10 cellular contexts compared by ENCODE assay signal in genomic region chr6:41536884-41537347, GRCh38. TPM values are rescaled to one million over a fixed set of nuclear protein-coding genes. Genes with fewer than 3 reads are reported as not detected.
DNase-seq lines count a peak whose midpoint lies in the region; ATAC-seq, FAIRE-seq and TF ChIP-seq lines count a peak whose summit lies in the region.
"Had no signal": no experiment of that assay in that cellular context is flagged by ENCODE, and none has a peak within 500 bp of the region (broad histone marks: within the 10 kb centered on the region; RNA-seq: fewer than 3 reads in every experiment).

No MANE protein-coding gene starts in this region.

- no peaks in the 10 kb centered on the region for H3K36me3 ChIP-seq in prostate gland

- 16% methylated on average over 13 of the region's 15 CpGs for WGBS in prostate gland

- no peak for TF ChIP-seq POLR2A in prostate gland (IDR thresholded peaks at IDR 0.05)

- H3K4me3 ChIP-seq in prostate gland = no peak overlapping the region

- TF ChIP-seq CTCF in prostate gland (IDR thresholded peaks at IDR 0.05) = peak in 1 of 4 experiments; percentile 10

- no peaks in the 10 kb centered on the region for H3K27me3 ChIP-seq in prostate gland (replicated peaks; ENCODE audit: insufficient read depth)

- peaks cover 41% of the 10 kb centered on the region for H3K4me1 Mint-ChIP-seq in dendritic cell treated with granulocyte-macrophage colony-stimulating factor and Interleukin-4, amounts not matched to agents 40 ng/mL and 50 ng/mL, for 4 days (ENCODE audit: low read depth)

- FAIRE-seq in RCC 7860 (lab: Jason Lieb, UNC) = no peak

- H3K27ac Mint-ChIP-seq in dendritic cell treated with granulocyte-macrophage colony-stimulating factor and Interleukin-4, amounts not matched to agents 40 ng/mL and 50 ng/mL, for 4 days = peak overlapping the region; percentile 1
- H3K27ac Mint-ChIP-seq: activated T-cell treated with anti-CD3 and anti-CD28 coated beads, Interleukin-2, amount 50 U/mL, for 24 hours; progenitor cell of endocrine pancreas had no signal

- H3K9me3 Mint-ChIP-seq in dendritic cell treated with granulocyte-macrophage colony-stimulating factor and Interleukin-4, amounts not matched to agents 40 ng/mL and 50 ng/mL, for 4 days = no peaks in the 10 kb centered on the region
- H3K9me3 Mint-ChIP-seq: activated T-cell treated with anti-CD3 and anti-CD28 coated beads, Interleukin-2, amount 50 U/mL, for 24 hours had no signal

- peaks cover 4% of the 10 kb centered on the region for H3K4me1 ChIP-seq in prostate gland (replicated peaks)

- H3K27ac ChIP-seq in prostate gland = peak overlapping the region; percentile 51 to 52

- no peak overlapping the region for H3K4me3 Mint-ChIP-seq in dendritic cell treated with granulocyte-macrophage colony-stimulating factor and Interleukin-4, amounts not matched to agents 40 ng/mL and 50 ng/mL, for 4 days
- H3K4me3 Mint-ChIP-seq: activated T-cell treated with anti-CD3 and anti-CD28 coated beads, Interleukin-2, amount 50 U/mL, for 24 hours had no signal

- no peaks in the 10 kb centered on the region for H3K9me3 ChIP-seq in prostate gland

- intact Hi-C loops in dendritic cell treated with granulocyte-macrophage colony-stimulating factor and Interleukin-4, amounts not matched to agents 40 ng/mL and 50 ng/mL, for 4 days (cut with micrococcal nuclease) = no loop called here
- intact Hi-C loops in prostate gland (cut with DNase I) = no loop called here

- DNase-seq in HPDE6-E6E7 (ENCODE audit: extremely low spot score) (peak; percentile 33), NCI-H345 (lab: John Stamatoyannopoulos, UW) (peak; percentile 95), prostate gland (ENCODE audit: low spot score) (peak; percentile 81), cerebellar nuclear complex (lab: John Stamatoyannopoulos, UW) (no peak), foreskin melanocyte (no peak), RCC 7860 (ENCODE audit: low spot score) (no peak)
- DNase-seq: activated T-cell treated with anti-CD3 and anti-CD28 coated beads, Interleukin-2, amount 50 U/mL, for 24 hours had no signal

- peaks cover 40% of the 10 kb centered on the region for H3K27me3 Mint-ChIP-seq in dendritic cell treated with granulocyte-macrophage colony-stimulating factor and Interleukin-4, amounts not matched to agents 40 ng/mL and 50 ng/mL, for 4 days

- ATAC-seq in GM19467 (IDR thresholded peaks at IDR 0.05; ENCODE audit: unreplicated experiment) = no peak

- no peaks in the 10 kb centered on the region for H3K36me3 Mint-ChIP-seq in dendritic cell treated with granulocyte-macrophage colony-stimulating factor and Interleukin-4, amounts not matched to agents 40 ng/mL and 50 ng/mL, for 4 days (ENCODE audit: low read depth)

RNA-seq across cellular contexts. Expression of gene FOXP4, which starts 9.3 kb away (rescaled TPM):
- total RNA-seq in prostate gland = 10 to 100 TPM; 24.8 to 53.5 TPM

Comparison
In these comparisons a context has a peak if more than half of its experiments do, and no peak if none do; other contexts are left out.
1. DNase-seq: peak in HPDE6-E6E7 (single experiment), NCI-H345 (single experiment) and prostate gland (single experiment); none in cerebellar nuclear complex (0 of 2), foreskin melanocyte (single experiment) and RCC 7860 (single experiment).